Comparison of ENCODE assay signal across 14 cellular contexts in the genomic region with DNA sequence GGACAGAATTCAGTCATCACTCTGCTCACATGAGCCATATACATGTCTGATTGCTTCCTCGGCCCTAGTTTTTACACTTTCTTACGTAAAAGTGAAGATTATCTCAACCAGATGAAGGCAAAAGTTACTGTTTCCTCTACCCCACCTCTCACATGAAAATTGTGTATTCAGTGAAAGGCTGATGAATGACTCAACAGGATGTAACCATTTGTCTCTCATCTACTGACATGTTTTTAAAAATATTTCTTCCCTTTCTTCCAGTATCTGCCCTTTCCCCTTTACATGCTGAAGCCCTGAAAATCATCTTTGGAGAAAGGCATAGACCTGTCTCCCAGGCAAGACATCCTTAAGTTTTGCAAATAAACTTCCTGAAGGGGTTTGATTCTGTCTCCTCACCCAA.
"Had no signal": no experiment of that assay in that cellular context is flagged by ENCODE, and none has a peak within 500 bp of the region (broad histone marks: within the 10 kb centered on the region; RNA-seq: fewer than 3 reads in every experiment).

No MANE protein-coding gene starts in this region.

- H3K4me1 ChIP-seq: lower lobe of right lung, neural progenitor cell, psoas muscle, upper lobe of right lung had no signal

- DNase-seq: activated CD4-positive, alpha-beta memory T cell treated with anti-CD3 and anti-CD28 coated beads, Interleukin-2, amount 10 ng/mL, durations not matched to agents 7 days and 5 days; activated CD4-positive, alpha-beta T cell treated with anti-CD3 and anti-CD28 coated beads for 4 hours; activated naive CD4-positive, alpha-beta T cell treated with anti-CD3 and anti-CD28 coated beads, Interleukin-2, amount 50 U/mL, for 16 hours; activated T-cell treated with anti-CD3 and anti-CD28 coated beads, Interleukin-2, amount 50 U/mL, for 24 hours; glutamatergic neuron; left cardiac atrium; lower lobe of right lung; psoas muscle; SW 1271; upper lobe of right lung had no signal

- H3K27ac ChIP-seq: lower lobe of right lung, neural progenitor cell, psoas muscle, thoracic aorta, upper lobe of right lung had no signal

- H3K9me3 ChIP-seq: lower lobe of right lung, psoas muscle, thoracic aorta, upper lobe of right lung had no signal

- H3K36me3 ChIP-seq: lower lobe of right lung, neural progenitor cell, thoracic aorta, upper lobe of right lung had no signal

- ATAC-seq: left cardiac atrium, lower lobe of right lung, psoas muscle, sciatic nerve, upper lobe of right lung, WTC11 had no signal

- H3K4me3 ChIP-seq: lower lobe of right lung, neural progenitor cell, psoas muscle, thoracic aorta, upper lobe of right lung had no signal

- H3K27me3 ChIP-seq: neural progenitor cell, upper lobe of right lung had no signal

- H2AFZ ChIP-seq: neural progenitor cell had no signal

- H3K9ac ChIP-seq: neural progenitor cell had no signal

- H3K4me2 ChIP-seq: neural progenitor cell had no signal
